28 cellular contexts compared by ENCODE assay signal in genomic region chr14:54931598-54932340, GRCh38.
"Had no signal": no experiment of that assay in that cellular context is flagged by ENCODE, and none has a peak within 500 bp of the region (broad histone marks: within the 10 kb centered on the region; RNA-seq: fewer than 3 reads in every experiment).

No MANE protein-coding gene starts in this region.

- H3K9me3 Mint-ChIP-seq: activated CD4-positive, alpha-beta memory T cell treated with anti-CD3 and anti-CD28 coated beads for 36 hours; activated CD4-positive, alpha-beta T cell treated with anti-CD3 and anti-CD28 coated beads, Interleukin-2, amount 10 ng/mL, durations not matched to agents 24 days and 14 days; activated T-helper 17 cell treated with anti-CD3 and anti-CD28 coated beads, Interleukin-2, amount 50 U/mL, for 72 hours; effector memory CD8-positive, alpha-beta T cell had no signal

- H3K27ac Mint-ChIP-seq: activated CD4-positive, alpha-beta memory T cell treated with anti-CD3 and anti-CD28 coated beads for 36 hours; activated CD4-positive, alpha-beta T cell treated with anti-CD3 and anti-CD28 coated beads for 36 hours; activated CD4-positive, alpha-beta T cell treated with anti-CD3 and anti-CD28 coated beads, Interleukin-2, amount 10 ng/mL, durations not matched to agents 24 days and 14 days; activated CD8-positive, alpha-beta memory T cell treated with anti-CD3 and anti-CD28 coated beads, Interleukin-2, amount 10 ng/mL, durations not matched to agents 7 days and 5 days; activated CD8-positive, alpha-beta T cell treated with anti-CD3 and anti-CD28 coated beads, Interleukin-2, amount 10 ng/mL, durations not matched to agents 7 days and 5 days; activated naive CD8-positive, alpha-beta T cell; activated T-helper 17 cell treated with anti-CD3 and anti-CD28 coated beads, Interleukin-2, amount 50 U/mL, for 72 hours; effector memory CD8-positive, alpha-beta T cell had no signal

- H3K4me1 Mint-ChIP-seq: activated T-helper 17 cell treated with anti-CD3 and anti-CD28 coated beads, Interleukin-2, amount 50 U/mL, for 72 hours had no signal

- H3K27me3 Mint-ChIP-seq: activated CD4-positive, alpha-beta memory T cell treated with anti-CD3 and anti-CD28 coated beads for 36 hours; activated CD4-positive, alpha-beta T cell treated with anti-CD3 and anti-CD28 coated beads for 36 hours; activated CD4-positive, alpha-beta T cell treated with anti-CD3 and anti-CD28 coated beads, Interleukin-2, amount 10 ng/mL, durations not matched to agents 24 days and 14 days; activated CD8-positive, alpha-beta memory T cell treated with anti-CD3 and anti-CD28 coated beads, Interleukin-2, amount 10 ng/mL, durations not matched to agents 7 days and 5 days; activated T-helper 17 cell treated with anti-CD3 and anti-CD28 coated beads, Interleukin-2, amount 50 U/mL, for 72 hours; effector memory CD8-positive, alpha-beta T cell had no signal

- DNase-seq: activated CD4-positive, alpha-beta memory T cell treated with anti-CD3 and anti-CD28 coated beads for 36 hours; activated CD4-positive, alpha-beta T cell treated with anti-CD3 and anti-CD28 coated beads for 36 hours; activated CD4-positive, alpha-beta T cell treated with anti-CD3 and anti-CD28 coated beads, Interleukin-2, amount 10 ng/mL, durations not matched to agents 24 days and 14 days; activated CD4-positive, CD25-positive, alpha-beta regulatory T cell; activated CD4-positive, CD25-positive, alpha-beta regulatory T cell treated with anti-CD3 and anti-CD28 coated beads, Interleukin-2, amount 50 U/mL, for 72 hours; activated CD8-positive, alpha-beta memory T cell treated with anti-CD3 and anti-CD28 coated beads, Interleukin-2, amount 10 ng/mL, durations not matched to agents 7 days and 5 days; activated CD8-positive, alpha-beta memory T cell treated with anti-CD3 and anti-CD28 coated beads, Interleukin-2, amount 50 U/mL, for 4 hours; activated CD8-positive, alpha-beta T cell treated with anti-CD3 and anti-CD28 coated beads, Interleukin-2, amount 10 ng/mL, durations not matched to agents 7 days and 5 days; activated effector memory CD4-positive, alpha-beta T cell treated with Interleukin-2 at 50 U/mL for 16 hours; activated gamma-delta T cell treated with Interleukin-2 at 50 U/mL for 16 hours; activated naive CD4-positive, alpha-beta T cell treated with anti-CD3 and anti-CD28 coated beads, Interleukin-2, amount 50 U/mL, for 16 hours; activated naive CD4-positive, alpha-beta T cell treated with Interleukin-2 at 50 U/mL for 16 hours; activated T-cell treated with anti-CD3 and anti-CD28 coated beads, Interleukin-2, amount 50 U/mL, for 1 hour; amniotic stem cell; aorta; body of pancreas; caudate nucleus; cortex of kidney; dermis blood vessel endothelial cell; effector CD4-positive, alpha-beta T cell; effector memory CD8-positive, alpha-beta T cell; esophagus squamous epithelium; foreskin melanocyte; heart right ventricle; T-helper 2 cell had no signal

- ATAC-seq: activated CD4-positive, alpha-beta T cell treated with anti-CD3 and anti-CD28 coated beads for 36 hours; activated CD8-positive, alpha-beta memory T cell treated with anti-CD3 and anti-CD28 coated beads, Interleukin-2, amount 10 ng/mL, durations not matched to agents 7 days and 5 days; activated CD8-positive, alpha-beta T cell treated with anti-CD3 and anti-CD28 coated beads, Interleukin-2, amount 10 ng/mL, durations not matched to agents 7 days and 5 days; activated T-helper 17 cell treated with anti-CD3 and anti-CD28 coated beads, Interleukin-2, amount 50 U/mL, for 72 hours; body of pancreas; effector memory CD8-positive, alpha-beta T cell; gastroesophageal sphincter; heart right ventricle had no signal

- H3K4me3 Mint-ChIP-seq: activated CD4-positive, alpha-beta memory T cell treated with anti-CD3 and anti-CD28 coated beads for 36 hours; activated CD4-positive, alpha-beta T cell treated with anti-CD3 and anti-CD28 coated beads for 36 hours; activated CD4-positive, alpha-beta T cell treated with anti-CD3 and anti-CD28 coated beads, Interleukin-2, amount 10 ng/mL, durations not matched to agents 24 days and 14 days; activated CD8-positive, alpha-beta memory T cell treated with anti-CD3 and anti-CD28 coated beads, Interleukin-2, amount 10 ng/mL, durations not matched to agents 7 days and 5 days; activated CD8-positive, alpha-beta T cell treated with anti-CD3 and anti-CD28 coated beads, Interleukin-2, amount 10 ng/mL, durations not matched to agents 7 days and 5 days; activated naive CD8-positive, alpha-beta T cell; activated T-helper 17 cell treated with anti-CD3 and anti-CD28 coated beads, Interleukin-2, amount 50 U/mL, for 72 hours; effector memory CD8-positive, alpha-beta T cell had no signal

- H3K36me3 Mint-ChIP-seq: activated CD4-positive, alpha-beta memory T cell treated with anti-CD3 and anti-CD28 coated beads for 36 hours had no signal
